1 cellular context compared by ENCODE assay signal in the genomic region with DNA sequence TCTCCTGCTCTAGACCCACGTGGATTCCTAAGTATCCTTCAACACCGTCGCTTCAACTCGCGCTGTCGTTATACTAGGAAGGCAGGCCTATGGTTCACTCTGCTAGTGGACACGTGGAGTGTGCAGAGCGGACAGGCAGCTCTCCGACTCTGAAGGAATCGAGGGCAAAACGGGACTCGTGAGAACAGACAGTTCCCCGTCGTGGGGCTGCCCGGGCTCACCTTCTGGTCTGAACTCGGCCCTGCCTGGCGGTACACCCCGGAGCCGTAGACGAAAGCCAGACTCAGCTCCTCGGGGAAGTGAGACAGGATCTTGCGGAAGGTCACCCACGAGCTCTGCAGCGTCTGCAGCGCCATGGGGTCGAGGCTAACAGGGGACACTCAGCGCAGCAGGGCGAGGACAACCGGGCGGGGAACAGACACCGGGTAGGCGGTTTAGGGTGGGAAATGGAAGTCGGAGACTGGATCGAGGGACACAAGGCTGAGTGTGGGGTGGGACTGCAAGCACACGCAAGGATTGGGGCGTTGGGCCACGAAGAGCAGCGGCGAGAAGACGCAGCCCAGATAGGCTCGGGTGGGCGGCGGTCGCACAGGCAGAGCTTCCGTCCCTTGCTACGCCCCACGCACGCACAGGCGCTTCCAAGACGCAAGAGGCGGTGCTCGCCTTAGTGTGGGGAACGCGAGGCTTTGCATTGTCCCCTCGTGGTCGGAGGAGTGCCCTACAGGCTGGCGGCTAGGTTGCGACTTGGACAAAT.
TF ChIP-seq lines count a peak whose summit lies in the region.

A gene with protein sequence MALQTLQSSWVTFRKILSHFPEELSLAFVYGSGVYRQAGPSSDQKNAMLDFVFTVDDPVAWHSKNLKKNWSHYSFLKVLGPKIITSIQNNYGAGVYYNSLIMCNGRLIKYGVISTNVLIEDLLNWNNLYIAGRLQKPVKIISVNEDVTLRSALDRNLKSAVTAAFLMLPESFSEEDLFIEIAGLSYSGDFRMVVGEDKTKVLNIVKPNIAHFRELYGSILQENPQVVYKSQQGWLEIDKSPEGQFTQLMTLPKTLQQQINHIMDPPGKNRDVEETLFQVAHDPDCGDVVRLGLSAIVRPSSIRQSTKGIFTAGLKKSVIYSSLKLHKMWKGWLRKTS (minus strand): TSS at position 605 of the 754 bp plus-strand sequence. CDS start 249 bp downstream, at position 356.

TF ChIP-seq in K562, 482 proteins besides CTCF, POLR2A, EP300 and RAD21 (continued from another document and continues in another):
- TF ChIP-seq CC2D1A (IDR thresholded peaks at IDR 0.05): peak; percentile 69; the same call in 1 of the 2 replicates
- TF ChIP-seq, protein P1, sequence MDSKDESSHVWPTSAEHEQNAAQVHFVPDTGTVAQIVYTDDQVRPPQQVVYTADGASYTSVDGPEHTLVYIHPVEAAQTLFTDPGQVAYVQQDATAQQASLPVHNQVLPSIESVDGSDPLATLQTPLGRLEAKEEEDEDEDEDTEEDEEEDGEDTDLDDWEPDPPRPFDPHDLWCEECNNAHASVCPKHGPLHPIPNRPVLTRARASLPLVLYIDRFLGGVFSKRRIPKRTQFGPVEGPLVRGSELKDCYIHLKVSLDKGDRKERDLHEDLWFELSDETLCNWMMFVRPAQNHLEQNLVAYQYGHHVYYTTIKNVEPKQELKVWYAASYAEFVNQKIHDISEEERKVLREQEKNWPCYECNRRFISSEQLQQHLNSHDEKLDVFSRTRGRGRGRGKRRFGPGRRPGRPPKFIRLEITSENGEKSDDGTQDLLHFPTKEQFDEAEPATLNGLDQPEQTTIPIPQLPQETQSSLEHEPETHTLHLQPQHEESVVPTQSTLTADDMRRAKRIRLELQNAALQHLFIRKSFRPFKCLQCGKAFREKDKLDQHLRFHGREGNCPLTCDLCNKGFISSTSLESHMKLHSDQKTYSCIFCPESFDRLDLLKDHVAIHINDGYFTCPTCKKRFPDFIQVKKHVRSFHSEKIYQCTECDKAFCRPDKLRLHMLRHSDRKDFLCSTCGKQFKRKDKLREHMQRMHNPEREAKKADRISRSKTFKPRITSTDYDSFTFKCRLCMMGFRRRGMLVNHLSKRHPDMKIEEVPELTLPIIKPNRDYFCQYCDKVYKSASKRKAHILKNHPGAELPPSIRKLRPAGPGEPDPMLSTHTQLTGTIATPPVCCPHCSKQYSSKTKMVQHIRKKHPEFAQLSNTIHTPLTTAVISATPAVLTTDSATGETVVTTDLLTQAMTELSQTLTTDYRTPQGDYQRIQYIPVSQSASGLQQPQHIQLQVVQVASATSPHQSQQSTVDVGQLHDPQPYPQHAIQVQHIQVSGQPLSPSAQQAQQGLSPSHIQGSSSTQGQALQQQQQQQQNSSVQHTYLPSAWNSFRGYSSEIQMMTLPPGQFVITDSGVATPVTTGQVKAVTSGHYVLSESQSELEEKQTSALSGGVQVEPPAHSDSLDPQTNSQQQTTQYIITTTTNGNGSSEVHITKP (IDR thresholded peaks at IDR 0.05; ENCODE audit: partially characterized antibody): peak; percentile 61
- TF ChIP-seq ZNF133 (CRISPR knock-in tag; IDR thresholded peaks at IDR 0.05): no peak
- TF ChIP-seq POLR3G (IDR thresholded peaks at IDR 0.05; ENCODE audit: extremely low read depth, insufficient read length, insufficient replicate concordance): no peak
- TF ChIP-seq SMAD1 (IDR thresholded peaks at IDR 0.05; ENCODE audit: low read depth, low read length, partially characterized antibody): peak; percentile 20
- TF ChIP-seq ZNF780A (CRISPR knock-in tag; IDR thresholded peaks at IDR 0.05): no peak
- TF ChIP-seq, protein P2, sequence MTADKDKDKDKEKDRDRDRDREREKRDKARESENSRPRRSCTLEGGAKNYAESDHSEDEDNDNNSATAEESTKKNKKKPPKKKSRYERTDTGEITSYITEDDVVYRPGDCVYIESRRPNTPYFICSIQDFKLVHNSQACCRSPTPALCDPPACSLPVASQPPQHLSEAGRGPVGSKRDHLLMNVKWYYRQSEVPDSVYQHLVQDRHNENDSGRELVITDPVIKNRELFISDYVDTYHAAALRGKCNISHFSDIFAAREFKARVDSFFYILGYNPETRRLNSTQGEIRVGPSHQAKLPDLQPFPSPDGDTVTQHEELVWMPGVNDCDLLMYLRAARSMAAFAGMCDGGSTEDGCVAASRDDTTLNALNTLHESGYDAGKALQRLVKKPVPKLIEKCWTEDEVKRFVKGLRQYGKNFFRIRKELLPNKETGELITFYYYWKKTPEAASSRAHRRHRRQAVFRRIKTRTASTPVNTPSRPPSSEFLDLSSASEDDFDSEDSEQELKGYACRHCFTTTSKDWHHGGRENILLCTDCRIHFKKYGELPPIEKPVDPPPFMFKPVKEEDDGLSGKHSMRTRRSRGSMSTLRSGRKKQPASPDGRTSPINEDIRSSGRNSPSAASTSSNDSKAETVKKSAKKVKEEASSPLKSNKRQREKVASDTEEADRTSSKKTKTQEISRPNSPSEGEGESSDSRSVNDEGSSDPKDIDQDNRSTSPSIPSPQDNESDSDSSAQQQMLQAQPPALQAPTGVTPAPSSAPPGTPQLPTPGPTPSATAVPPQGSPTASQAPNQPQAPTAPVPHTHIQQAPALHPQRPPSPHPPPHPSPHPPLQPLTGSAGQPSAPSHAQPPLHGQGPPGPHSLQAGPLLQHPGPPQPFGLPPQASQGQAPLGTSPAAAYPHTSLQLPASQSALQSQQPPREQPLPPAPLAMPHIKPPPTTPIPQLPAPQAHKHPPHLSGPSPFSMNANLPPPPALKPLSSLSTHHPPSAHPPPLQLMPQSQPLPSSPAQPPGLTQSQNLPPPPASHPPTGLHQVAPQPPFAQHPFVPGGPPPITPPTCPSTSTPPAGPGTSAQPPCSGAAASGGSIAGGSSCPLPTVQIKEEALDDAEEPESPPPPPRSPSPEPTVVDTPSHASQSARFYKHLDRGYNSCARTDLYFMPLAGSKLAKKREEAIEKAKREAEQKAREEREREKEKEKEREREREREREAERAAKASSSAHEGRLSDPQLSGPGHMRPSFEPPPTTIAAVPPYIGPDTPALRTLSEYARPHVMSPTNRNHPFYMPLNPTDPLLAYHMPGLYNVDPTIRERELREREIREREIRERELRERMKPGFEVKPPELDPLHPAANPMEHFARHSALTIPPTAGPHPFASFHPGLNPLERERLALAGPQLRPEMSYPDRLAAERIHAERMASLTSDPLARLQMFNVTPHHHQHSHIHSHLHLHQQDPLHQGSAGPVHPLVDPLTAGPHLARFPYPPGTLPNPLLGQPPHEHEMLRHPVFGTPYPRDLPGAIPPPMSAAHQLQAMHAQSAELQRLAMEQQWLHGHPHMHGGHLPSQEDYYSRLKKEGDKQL (CRISPR knock-in tag; IDR thresholded peaks at IDR 0.05; ENCODE audit: borderline replicate concordance): no peak
- peak in 1 of 2 experiments; percentile 88; a peak in 1 of 3 replicates for TF ChIP-seq CBX3 (IDR thresholded peaks at IDR 0.05; ENCODE audit: borderline replicate concordance in 1 of 2, low read length in 2 of 2)
- no peak for TF ChIP-seq MAFG (tag; conservative IDR thresholded peaks at IDR 0.05)
- TF ChIP-seq PHF20 (IDR thresholded peaks at IDR 0.05; ENCODE audit: partially characterized antibody): peak; percentile 91
- TF ChIP-seq, protein P3, sequence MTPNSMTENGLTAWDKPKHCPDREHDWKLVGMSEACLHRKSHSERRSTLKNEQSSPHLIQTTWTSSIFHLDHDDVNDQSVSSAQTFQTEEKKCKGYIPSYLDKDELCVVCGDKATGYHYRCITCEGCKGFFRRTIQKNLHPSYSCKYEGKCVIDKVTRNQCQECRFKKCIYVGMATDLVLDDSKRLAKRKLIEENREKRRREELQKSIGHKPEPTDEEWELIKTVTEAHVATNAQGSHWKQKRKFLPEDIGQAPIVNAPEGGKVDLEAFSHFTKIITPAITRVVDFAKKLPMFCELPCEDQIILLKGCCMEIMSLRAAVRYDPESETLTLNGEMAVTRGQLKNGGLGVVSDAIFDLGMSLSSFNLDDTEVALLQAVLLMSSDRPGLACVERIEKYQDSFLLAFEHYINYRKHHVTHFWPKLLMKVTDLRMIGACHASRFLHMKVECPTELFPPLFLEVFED (CRISPR knock-in tag; conservative IDR thresholded peaks at IDR 0.05): peak; percentile 87
- no peak for TF ChIP-seq DMBX1 (CRISPR knock-in tag; IDR thresholded peaks at IDR 0.05; ENCODE audit: borderline replicate concordance)
- no peak for TF ChIP-seq TRIM24 (IDR thresholded peaks at IDR 0.05)
- peak; percentile 83 for TF ChIP-seq KLF16 (IDR thresholded peaks at IDR 0.05)
- TF ChIP-seq PRMT5 (CRISPR knock-in tag; IDR thresholded peaks at IDR 0.05): peak; percentile 54; the same call in 1 of the 2 replicates
- TF ChIP-seq, protein P4, sequence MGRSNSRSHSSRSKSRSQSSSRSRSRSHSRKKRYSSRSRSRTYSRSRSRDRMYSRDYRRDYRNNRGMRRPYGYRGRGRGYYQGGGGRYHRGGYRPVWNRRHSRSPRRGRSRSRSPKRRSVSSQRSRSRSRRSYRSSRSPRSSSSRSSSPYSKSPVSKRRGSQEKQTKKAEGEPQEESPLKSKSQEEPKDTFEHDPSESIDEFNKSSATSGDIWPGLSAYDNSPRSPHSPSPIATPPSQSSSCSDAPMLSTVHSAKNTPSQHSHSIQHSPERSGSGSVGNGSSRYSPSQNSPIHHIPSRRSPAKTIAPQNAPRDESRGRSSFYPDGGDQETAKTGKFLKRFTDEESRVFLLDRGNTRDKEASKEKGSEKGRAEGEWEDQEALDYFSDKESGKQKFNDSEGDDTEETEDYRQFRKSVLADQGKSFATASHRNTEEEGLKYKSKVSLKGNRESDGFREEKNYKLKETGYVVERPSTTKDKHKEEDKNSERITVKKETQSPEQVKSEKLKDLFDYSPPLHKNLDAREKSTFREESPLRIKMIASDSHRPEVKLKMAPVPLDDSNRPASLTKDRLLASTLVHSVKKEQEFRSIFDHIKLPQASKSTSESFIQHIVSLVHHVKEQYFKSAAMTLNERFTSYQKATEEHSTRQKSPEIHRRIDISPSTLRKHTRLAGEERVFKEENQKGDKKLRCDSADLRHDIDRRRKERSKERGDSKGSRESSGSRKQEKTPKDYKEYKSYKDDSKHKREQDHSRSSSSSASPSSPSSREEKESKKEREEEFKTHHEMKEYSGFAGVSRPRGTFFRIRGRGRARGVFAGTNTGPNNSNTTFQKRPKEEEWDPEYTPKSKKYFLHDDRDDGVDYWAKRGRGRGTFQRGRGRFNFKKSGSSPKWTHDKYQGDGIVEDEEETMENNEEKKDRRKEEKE (IDR thresholded peaks at IDR 0.05; ENCODE audit: borderline replicate concordance in 1 of 2, control insufficient read depth in 1 of 2, low read depth in 2 of 2, low read length in 1 of 2): peak in 1 of 2 experiments; percentile 77; a peak in 1 of 4 replicates
- peak; percentile 93 for TF ChIP-seq EP400 (IDR thresholded peaks at IDR 0.05)
- TF ChIP-seq KLF10 (CRISPR knock-in tag; IDR thresholded peaks at IDR 0.05): no peak
- TF ChIP-seq, protein P5, sequence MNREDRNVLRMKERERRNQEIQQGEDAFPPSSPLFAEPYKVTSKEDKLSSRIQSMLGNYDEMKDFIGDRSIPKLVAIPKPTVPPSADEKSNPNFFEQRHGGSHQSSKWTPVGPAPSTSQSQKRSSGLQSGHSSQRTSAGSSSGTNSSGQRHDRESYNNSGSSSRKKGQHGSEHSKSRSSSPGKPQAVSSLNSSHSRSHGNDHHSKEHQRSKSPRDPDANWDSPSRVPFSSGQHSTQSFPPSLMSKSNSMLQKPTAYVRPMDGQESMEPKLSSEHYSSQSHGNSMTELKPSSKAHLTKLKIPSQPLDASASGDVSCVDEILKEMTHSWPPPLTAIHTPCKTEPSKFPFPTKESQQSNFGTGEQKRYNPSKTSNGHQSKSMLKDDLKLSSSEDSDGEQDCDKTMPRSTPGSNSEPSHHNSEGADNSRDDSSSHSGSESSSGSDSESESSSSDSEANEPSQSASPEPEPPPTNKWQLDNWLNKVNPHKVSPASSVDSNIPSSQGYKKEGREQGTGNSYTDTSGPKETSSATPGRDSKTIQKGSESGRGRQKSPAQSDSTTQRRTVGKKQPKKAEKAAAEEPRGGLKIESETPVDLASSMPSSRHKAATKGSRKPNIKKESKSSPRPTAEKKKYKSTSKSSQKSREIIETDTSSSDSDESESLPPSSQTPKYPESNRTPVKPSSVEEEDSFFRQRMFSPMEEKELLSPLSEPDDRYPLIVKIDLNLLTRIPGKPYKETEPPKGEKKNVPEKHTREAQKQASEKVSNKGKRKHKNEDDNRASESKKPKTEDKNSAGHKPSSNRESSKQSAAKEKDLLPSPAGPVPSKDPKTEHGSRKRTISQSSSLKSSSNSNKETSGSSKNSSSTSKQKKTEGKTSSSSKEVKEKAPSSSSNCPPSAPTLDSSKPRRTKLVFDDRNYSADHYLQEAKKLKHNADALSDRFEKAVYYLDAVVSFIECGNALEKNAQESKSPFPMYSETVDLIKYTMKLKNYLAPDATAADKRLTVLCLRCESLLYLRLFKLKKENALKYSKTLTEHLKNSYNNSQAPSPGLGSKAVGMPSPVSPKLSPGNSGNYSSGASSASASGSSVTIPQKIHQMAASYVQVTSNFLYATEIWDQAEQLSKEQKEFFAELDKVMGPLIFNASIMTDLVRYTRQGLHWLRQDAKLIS (CRISPR knock-in tag; IDR thresholded peaks at IDR 0.05): 0 out of 2 replicates have a peak, but pooled peaks have one; percentile 61
- TF ChIP-seq, protein P6, sequence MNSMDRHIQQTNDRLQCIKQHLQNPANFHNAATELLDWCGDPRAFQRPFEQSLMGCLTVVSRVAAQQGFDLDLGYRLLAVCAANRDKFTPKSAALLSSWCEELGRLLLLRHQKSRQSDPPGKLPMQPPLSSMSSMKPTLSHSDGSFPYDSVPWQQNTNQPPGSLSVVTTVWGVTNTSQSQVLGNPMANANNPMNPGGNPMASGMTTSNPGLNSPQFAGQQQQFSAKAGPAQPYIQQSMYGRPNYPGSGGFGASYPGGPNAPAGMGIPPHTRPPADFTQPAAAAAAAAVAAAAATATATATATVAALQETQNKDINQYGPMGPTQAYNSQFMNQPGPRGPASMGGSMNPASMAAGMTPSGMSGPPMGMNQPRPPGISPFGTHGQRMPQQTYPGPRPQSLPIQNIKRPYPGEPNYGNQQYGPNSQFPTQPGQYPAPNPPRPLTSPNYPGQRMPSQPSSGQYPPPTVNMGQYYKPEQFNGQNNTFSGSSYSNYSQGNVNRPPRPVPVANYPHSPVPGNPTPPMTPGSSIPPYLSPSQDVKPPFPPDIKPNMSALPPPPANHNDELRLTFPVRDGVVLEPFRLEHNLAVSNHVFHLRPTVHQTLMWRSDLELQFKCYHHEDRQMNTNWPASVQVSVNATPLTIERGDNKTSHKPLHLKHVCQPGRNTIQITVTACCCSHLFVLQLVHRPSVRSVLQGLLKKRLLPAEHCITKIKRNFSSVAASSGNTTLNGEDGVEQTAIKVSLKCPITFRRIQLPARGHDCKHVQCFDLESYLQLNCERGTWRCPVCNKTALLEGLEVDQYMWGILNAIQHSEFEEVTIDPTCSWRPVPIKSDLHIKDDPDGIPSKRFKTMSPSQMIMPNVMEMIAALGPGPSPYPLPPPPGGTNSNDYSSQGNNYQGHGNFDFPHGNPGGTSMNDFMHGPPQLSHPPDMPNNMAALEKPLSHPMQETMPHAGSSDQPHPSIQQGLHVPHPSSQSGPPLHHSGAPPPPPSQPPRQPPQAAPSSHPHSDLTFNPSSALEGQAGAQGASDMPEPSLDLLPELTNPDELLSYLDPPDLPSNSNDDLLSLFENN (IDR thresholded peaks at IDR 0.05; ENCODE audit: low read depth in 2 of 2, low read length in 2 of 2): peak; percentile 2 to 20; a peak in 1 of 4 replicates
- TF ChIP-seq ZNF764 (CRISPR knock-in tag; IDR thresholded peaks at IDR 0.05; ENCODE audit: low read depth): 0 out of 2 replicates have a peak, but pooled peaks have one; percentile 29
- no peak; the same call in 1 of the 2 replicates for TF ChIP-seq MYNN (IDR thresholded peaks at IDR 0.05)
- TF ChIP-seq MYNN (CRISPR knock-in tag; IDR thresholded peaks at IDR 0.05): no peak
- TF ChIP-seq ZKSCAN1 (IDR thresholded peaks at IDR 0.05; ENCODE audit: low read depth, low read length): peak; percentile 11; the same call in 1 of the 2 replicates
- TF ChIP-seq POLR2B (IDR thresholded peaks at IDR 0.05; ENCODE audit: low read depth, partially characterized antibody): peak; percentile 95
- peak; percentile 84 for TF ChIP-seq ETV5 (CRISPR knock-in tag; IDR thresholded peaks at IDR 0.05; ENCODE audit: low read depth)
- peak; percentile 73; the same call in 1 of the 2 replicates for TF ChIP-seq CBX5 (IDR thresholded peaks at IDR 0.05; ENCODE audit: borderline replicate concordance, low read depth)
